Comparison of ENCODE assay signal across 8 cellular contexts in genomic region chr11:76152086-76152658, GRCh38. TPM values are rescaled to one million over a fixed set of nuclear protein-coding genes. Genes with fewer than 3 reads are reported as not detected.
DNase-seq lines count a peak whose midpoint lies in the region; ATAC-seq and TF ChIP-seq lines count a peak whose summit lies in the region.

No MANE protein-coding gene starts in this region.

- no peak for TF ChIP-seq EP300 in neural cell (conservative IDR thresholded peaks at IDR 0.05; ENCODE audit: poor library complexity, severe bottlenecking)

- H4K20me1 ChIP-seq in OCI-LY3 (ENCODE audit: insufficient read depth, low read length) (no peaks in the 10 kb centered on the region), neural cell (ENCODE audit: insufficient read depth) (no peaks in the 10 kb centered on the region)

- H3K36me3 ChIP-seq in OCI-LY3 (replicated peaks; ENCODE audit: low read depth, low read length) (no peaks in the 10 kb centered on the region), neural cell (ENCODE audit: insufficient read depth, low read length) (no peaks in the 10 kb centered on the region)

- peak overlapping the region; percentile 24 for H3K27ac Mint-ChIP-seq in stimulated activated naive CD8-positive, alpha-beta T cell treated with anti-CD3 and anti-CD28 coated beads, Interleukin-15, Interleukin-2, amounts not matched to agents 100 ng/mL and 50 ng/mL, for 24 hours

- peaks cover 12% of the 10 kb centered on the region for H3K27me3 Mint-ChIP-seq in stimulated activated naive CD8-positive, alpha-beta T cell treated with anti-CD3 and anti-CD28 coated beads, Interleukin-15, Interleukin-2, amounts not matched to agents 100 ng/mL and 50 ng/mL, for 24 hours

- ATAC-seq in GM18499 (IDR thresholded peaks at IDR 0.05; ENCODE audit: insufficient read depth, unreplicated experiment) (peak; percentile 40), HG02943 (IDR thresholded peaks at IDR 0.05; ENCODE audit: low read depth, unreplicated experiment) (peak; percentile 52)

- H3K9ac ChIP-seq in OCI-LY3 (ENCODE audit: low read length) (peak overlapping the region; percentile 75), neural cell (ENCODE audit: low read length) (no peak overlapping the region)

- H3K9me3 ChIP-seq in OCI-LY3 (ENCODE audit: insufficient read depth, low read length) (no peaks in the 10 kb centered on the region), neural cell (ENCODE audit: low read length) (no peaks in the 10 kb centered on the region)

- H3K4me1 ChIP-seq in OCI-LY3 (ENCODE audit: low read length) = peaks cover 31% of the 10 kb centered on the region

- peak overlapping the region; percentile 70 for H3K4me3 Mint-ChIP-seq in stimulated activated naive CD8-positive, alpha-beta T cell treated with anti-CD3 and anti-CD28 coated beads, Interleukin-15, Interleukin-2, amounts not matched to agents 100 ng/mL and 50 ng/mL, for 24 hours

- H3K36me3 Mint-ChIP-seq in stimulated activated naive CD8-positive, alpha-beta T cell treated with anti-CD3 and anti-CD28 coated beads, Interleukin-15, Interleukin-2, amounts not matched to agents 100 ng/mL and 50 ng/mL, for 24 hours (ENCODE audit: low read depth) = no peaks in the 10 kb centered on the region

- peak overlapping the region; percentile 100 for H2AFZ ChIP-seq in OCI-LY3 (ENCODE audit: low read depth, low read length)
- no peak overlapping the region for H2AFZ ChIP-seq in neural cell (ENCODE audit: low read depth, low read length)

- H3K9me2 ChIP-seq in neural cell (ENCODE audit: insufficient read depth, low read length) = no peaks in the 10 kb centered on the region

- H3K79me2 ChIP-seq in OCI-LY3 (ENCODE audit: low read length) = no peaks in the 10 kb centered on the region
- no peaks in the 10 kb centered on the region for H3K79me2 ChIP-seq in neural cell (replicated peaks; ENCODE audit: insufficient read depth, low read length)

- DNase-seq in activated T-helper 1 cell treated with Interleukin-2 at 50 U/mL for 16 hours (ENCODE audit: low read depth) = peak; percentile 60
- peak; percentile 49 for DNase-seq in fibroblast of the conjunctiva (ENCODE audit: low read depth)
- no peak for DNase-seq in NCI-H82 (lab: John Stamatoyannopoulos, UW)

- peak; percentile 99 for TF ChIP-seq CTCF in OCI-LY3 (IDR thresholded peaks at IDR 0.05; ENCODE audit: low read depth, low read length)
- peak; percentile 38 for TF ChIP-seq CTCF in neural cell (IDR thresholded peaks at IDR 0.05; ENCODE audit: poor library complexity, severe bottlenecking)

- H3K27me3 ChIP-seq in OCI-LY3 (ENCODE audit: low read depth, low read length) (no peaks in the 10 kb centered on the region), neural cell (ENCODE audit: insufficient read depth, low read depth, low read length) (no peaks in the 10 kb centered on the region)

- no peak for TF ChIP-seq RAD21 in neural cell (conservative IDR thresholded peaks at IDR 0.05)

- H3K9me3 Mint-ChIP-seq in stimulated activated naive CD8-positive, alpha-beta T cell treated with anti-CD3 and anti-CD28 coated beads, Interleukin-15, Interleukin-2, amounts not matched to agents 100 ng/mL and 50 ng/mL, for 24 hours = no peaks in the 10 kb centered on the region

- H3K4me2 ChIP-seq in OCI-LY3 (ENCODE audit: low read length) (peak overlapping the region; percentile 95), neural cell (ENCODE audit: low read length) (no peak overlapping the region)

- H3K27ac ChIP-seq in OCI-LY3 (ENCODE audit: low read length) (no peak overlapping the region; the same call in 1 of the 2 replicates), neural cell (ENCODE audit: low read length) (no peak overlapping the region)

- peak overlapping the region; percentile 71 for H3K4me3 ChIP-seq in OCI-LY3 (ENCODE audit: low read length)
- no peak overlapping the region for H3K4me3 ChIP-seq in neural cell (ENCODE audit: low read length)

- H3F3A ChIP-seq in neural cell (ENCODE audit: insufficient read depth, low read length, poor library complexity, severe bottlenecking) = no peaks in the 10 kb centered on the region

- H3K4me1 Mint-ChIP-seq in stimulated activated naive CD8-positive, alpha-beta T cell treated with anti-CD3 and anti-CD28 coated beads, Interleukin-15, Interleukin-2, amounts not matched to agents 100 ng/mL and 50 ng/mL, for 24 hours (ENCODE audit: low read depth) = peaks cover 26% of the 10 kb centered on the region

TF ChIP-seq in neural cell, 6 proteins besides CTCF, POLR2A, EP300 and RAD21:
- peak; percentile 25 for TF ChIP-seq SMC3 (conservative IDR thresholded peaks at IDR 0.05; ENCODE audit: poor library complexity)
- TF ChIP-seq EZH2 (IDR thresholded peaks at IDR 0.05; ENCODE audit: borderline replicate concordance, insufficient read depth, low read length, poor library complexity, severe bottlenecking) = no peak

RNA-seq across cellular contexts. Expression of gene WNT11, which starts 54.1 kb away (rescaled TPM):
- 1.4 and 2.3 TPM in 2 replicates for polyA plus RNA-seq in neural cell
- 0.46 and 2.2 TPM in 2 replicates for polyA minus RNA-seq in neural cell
